ENCODE assay signal across 9 cellular contexts in genomic region chr9:131021785-131022184, GRCh38. TPM values are rescaled to one million over a fixed set of nuclear protein-coding genes. Genes with fewer than 3 reads are reported as not detected.
"Had no signal": no experiment of that assay in that cellular context is flagged by ENCODE, and none has a peak within 500 bp of the region (broad histone marks: within the 10 kb centered on the region; RNA-seq: fewer than 3 reads in every experiment).

No MANE protein-coding gene starts in this region.

- H3K36me3 ChIP-seq: HAP-1 had no signal

- FAIRE-seq: HTR-8/SVneo had no signal

- H3K9me3 ChIP-seq: HAP-1 had no signal

- H3K9ac ChIP-seq: GM23248 had no signal

- ATAC-seq: HCT116 had no signal

- DNase-seq: GM23248, GOT3, H7, HFFc6 had no signal

- H3K4me3 ChIP-seq: GM23248, HAP-1 had no signal

RNA-seq across cellular contexts. Expression of gene LAMC3, which starts 12.8 kb away (rescaled TPM):
- total RNA-seq: GM23248, HFFc6, HT-29 had no signal
- polyA plus RNA-seq: GM23248, IgD-negative memory B cell had no signal
